17 cellular contexts compared by ENCODE assay signal in the genomic region with DNA sequence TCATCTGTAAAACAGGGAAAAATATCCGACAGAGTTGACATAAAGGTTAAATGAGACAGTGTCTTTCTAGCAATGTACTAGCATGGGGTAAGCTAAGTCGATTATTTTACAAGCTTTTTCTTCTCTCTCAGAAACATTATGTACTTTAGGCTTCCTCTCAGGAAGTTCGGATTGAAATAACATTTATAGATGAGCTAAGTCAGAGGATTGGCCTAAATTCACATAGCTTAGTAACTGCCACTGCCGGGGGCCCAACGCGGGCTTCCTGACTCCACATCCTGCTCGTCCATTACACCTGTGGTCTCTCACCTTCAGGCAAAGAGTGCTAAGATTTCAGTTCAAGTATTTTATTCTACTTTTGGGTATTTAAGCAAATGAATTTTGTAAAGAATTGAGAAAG.
"Had no signal": no experiment of that assay in that cellular context is flagged by ENCODE, and none has a peak within 500 bp of the region (broad histone marks: within the 10 kb centered on the region; RNA-seq: fewer than 3 reads in every experiment).

No MANE protein-coding gene starts in this region.

- H3K27me3 Mint-ChIP-seq: activated CD4-positive, alpha-beta T cell treated with anti-CD3 and anti-CD28 coated beads, Interleukin-2, amount 10 ng/mL, durations not matched to agents 24 days and 14 days had no signal

- H3K27ac Mint-ChIP-seq: activated CD4-positive, alpha-beta T cell treated with anti-CD3 and anti-CD28 coated beads, Interleukin-2, amount 10 ng/mL, durations not matched to agents 24 days and 14 days; activated naive CD8-positive, alpha-beta T cell; activated T-cell treated with anti-CD3 and anti-CD28 coated beads, Interleukin-2, amount 50 U/mL, for 72 hours; brain; natural killer cell had no signal

- H3K36me3 Mint-ChIP-seq: activated naive CD8-positive, alpha-beta T cell; brain; natural killer cell had no signal

- H3K9me3 ChIP-seq: neutrophil, SJCRH30 had no signal

- H3K36me3 ChIP-seq: neutrophil, SJCRH30 had no signal

- H3K27me3 ChIP-seq: SJCRH30 had no signal

- H3K4me3 Mint-ChIP-seq: activated CD4-positive, alpha-beta T cell treated with anti-CD3 and anti-CD28 coated beads, Interleukin-2, amount 10 ng/mL, durations not matched to agents 24 days and 14 days; activated naive CD8-positive, alpha-beta T cell; activated T-cell treated with anti-CD3 and anti-CD28 coated beads, Interleukin-2, amount 50 U/mL, for 72 hours; brain; natural killer cell had no signal

- H3K9me3 Mint-ChIP-seq: activated CD4-positive, alpha-beta T cell treated with anti-CD3 and anti-CD28 coated beads, Interleukin-2, amount 10 ng/mL, durations not matched to agents 24 days and 14 days; activated T-cell treated with anti-CD3 and anti-CD28 coated beads, Interleukin-2, amount 50 U/mL, for 72 hours had no signal

- H3K4me1 Mint-ChIP-seq: activated CD4-positive, alpha-beta T cell treated with anti-CD3 and anti-CD28 coated beads, Interleukin-2, amount 10 ng/mL, durations not matched to agents 24 days and 14 days; natural killer cell had no signal

- H3K27ac ChIP-seq: neutrophil, SJCRH30 had no signal

- DNase-seq: activated CD4-positive, alpha-beta T cell treated with anti-CD3 and anti-CD28 coated beads, Interleukin-2, amount 10 ng/mL, durations not matched to agents 24 days and 14 days; activated CD4-positive, CD25-positive, alpha-beta regulatory T cell; activated CD8-positive, alpha-beta memory T cell treated with anti-CD3 and anti-CD28 coated beads, Interleukin-2, amount 50 U/mL, for 48 hours; activated gamma-delta T cell treated with Interleukin-2 at 50 U/mL for 16 hours; activated T-cell treated with anti-CD3 and anti-CD28 coated beads, Interleukin-2, amount 50 U/mL, for 72 hours; amniotic stem cell; mesendoderm; natural killer cell; retina; SJCRH30; stimulated activated CD4-positive, alpha-beta T cell treated with anti-CD3 and anti-CD28 coated beads, Interleukin-4, amount 100 ng/mL, for 24 hours; stimulated activated naive CD4-positive, alpha-beta T cell; trophoblast cell had no signal

- H3K4me3 ChIP-seq: SJCRH30 had no signal

- ATAC-seq: activated T-cell treated with anti-CD3 and anti-CD28 coated beads, Interleukin-2, amount 50 U/mL, for 72 hours; esophagus mucosa; natural killer cell had no signal
